31 cellular contexts compared by ENCODE assay signal in the genomic region with DNA sequence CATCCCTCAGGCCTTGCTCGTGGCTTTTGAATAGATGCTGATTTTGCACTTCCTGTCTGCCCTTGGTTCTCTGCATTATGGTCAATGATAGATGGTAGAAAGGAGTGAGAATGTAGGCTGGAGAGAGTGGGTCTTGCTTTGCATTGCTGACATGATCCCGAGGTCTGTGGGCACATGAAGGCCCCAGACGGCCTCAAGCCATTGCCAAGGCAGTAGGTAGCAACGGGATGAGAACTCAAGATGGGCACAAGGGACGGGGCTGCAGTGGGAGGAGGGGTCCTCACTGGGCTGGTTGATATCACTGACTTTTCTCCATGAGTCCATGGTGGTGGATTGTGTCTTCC. TPM values are rescaled to one million over a fixed set of nuclear protein-coding genes. Genes with fewer than 3 reads are reported as not detected.
"Had no signal": no experiment of that assay in that cellular context is flagged by ENCODE, and none has a peak within 500 bp of the region (broad histone marks: within the 10 kb centered on the region; RNA-seq: fewer than 3 reads in every experiment).

No MANE protein-coding gene starts in this region.

- ATAC-seq: gastrocnemius medialis; heart right ventricle; left lobe of liver; natural killer cell; pancreas; sciatic nerve; stimulated activated naive CD8-positive, alpha-beta T cell treated with anti-CD3 and anti-CD28 coated beads, Interleukin-15, amount 100 ng/mL, for 72 hours had no signal

- H3K4me1 ChIP-seq: heart right ventricle, pancreas had no signal

- H3K4me3 ChIP-seq: dorsolateral prefrontal cortex, gastrocnemius medialis, heart right ventricle, lung, pancreas, smooth muscle cell, suprapubic skin had no signal

- H3K9me3 ChIP-seq: gastrocnemius medialis, heart right ventricle, pancreas, suprapubic skin had no signal

- H3K4me3 Mint-ChIP-seq: memory B cell; natural killer cell; stimulated activated naive CD8-positive, alpha-beta T cell treated with anti-CD3 and anti-CD28 coated beads, Interleukin-15, amount 100 ng/mL, for 72 hours had no signal

- H3K27ac Mint-ChIP-seq: memory B cell, natural killer cell had no signal

- H3K27me3 Mint-ChIP-seq: stimulated activated naive CD8-positive, alpha-beta T cell treated with anti-CD3 and anti-CD28 coated beads, Interleukin-15, amount 100 ng/mL, for 72 hours had no signal

- H3K36me3 ChIP-seq: gastrocnemius medialis, heart right ventricle, pancreas, suprapubic skin had no signal

- FAIRE-seq: colon, kidney, pancreas had no signal

- H3K9me3 Mint-ChIP-seq: memory B cell; natural killer cell; stimulated activated naive CD8-positive, alpha-beta T cell treated with anti-CD3 and anti-CD28 coated beads, Interleukin-15, amount 100 ng/mL, for 72 hours had no signal

- H3K4me1 Mint-ChIP-seq: memory B cell had no signal

- H3K4me2 ChIP-seq: smooth muscle cell had no signal

- H3K27me3 ChIP-seq: gastrocnemius medialis, pancreas, suprapubic skin had no signal

- DNase-seq: cerebellar nuclear complex; dorsolateral prefrontal cortex; effector CD4-positive, alpha-beta T cell; foreskin fibroblast; gastrocnemius medialis; heart right ventricle; hypothalamus; kidney; natural killer cell; occipital lobe; pancreas; retina; stimulated activated CD4-positive, alpha-beta T cell treated with anti-CD3 and anti-CD28 coated beads, Interleukin-12 subunit alpha, Interleukin-12 subunit beta, amount 100 ng/mL, for 4 hours; stimulated activated CD4-positive, alpha-beta T cell treated with anti-CD3 and anti-CD28 coated beads, Interleukin-1b, Interleukin-23, amount 100 ng/mL, for 48 hours; stimulated activated CD4-positive, alpha-beta T cell treated with anti-CD3 and anti-CD28 coated beads, Interleukin-4, amount 100 ng/mL, for 1 hour; stimulated activated CD8-positive, alpha-beta memory T cell treated with anti-CD3 and anti-CD28 coated beads, Interleukin-4, amount 100 ng/mL, for 48 hours; stimulated activated naive CD4-positive, alpha-beta T cell; stimulated activated naive CD8-positive, alpha-beta T cell treated with anti-CD3 and anti-CD28 coated beads, Interleukin-15, amount 100 ng/mL, for 72 hours; trophoblast cell had no signal

- H3K36me3 Mint-ChIP-seq: memory B cell, natural killer cell had no signal

- H3K27ac ChIP-seq: dorsolateral prefrontal cortex, gastrocnemius medialis, heart right ventricle, pancreas, suprapubic skin had no signal

RNA-seq across cellular contexts. Expression of a gene that starts 54.0 kb away (rescaled TPM):
- total RNA-seq: gastrocnemius medialis, heart right ventricle, kidney, left lobe of liver, liver, lung, occipital lobe, pancreas, posterior vena cava, pulmonary artery endothelial cell, smooth muscle cell had no signal
- polyA plus RNA-seq: esophagus, heart right ventricle, liver, lung, neural cell, pancreas, smooth muscle cell had no signal
